ENCODE assay signal across 22 cellular contexts in the genomic region with DNA sequence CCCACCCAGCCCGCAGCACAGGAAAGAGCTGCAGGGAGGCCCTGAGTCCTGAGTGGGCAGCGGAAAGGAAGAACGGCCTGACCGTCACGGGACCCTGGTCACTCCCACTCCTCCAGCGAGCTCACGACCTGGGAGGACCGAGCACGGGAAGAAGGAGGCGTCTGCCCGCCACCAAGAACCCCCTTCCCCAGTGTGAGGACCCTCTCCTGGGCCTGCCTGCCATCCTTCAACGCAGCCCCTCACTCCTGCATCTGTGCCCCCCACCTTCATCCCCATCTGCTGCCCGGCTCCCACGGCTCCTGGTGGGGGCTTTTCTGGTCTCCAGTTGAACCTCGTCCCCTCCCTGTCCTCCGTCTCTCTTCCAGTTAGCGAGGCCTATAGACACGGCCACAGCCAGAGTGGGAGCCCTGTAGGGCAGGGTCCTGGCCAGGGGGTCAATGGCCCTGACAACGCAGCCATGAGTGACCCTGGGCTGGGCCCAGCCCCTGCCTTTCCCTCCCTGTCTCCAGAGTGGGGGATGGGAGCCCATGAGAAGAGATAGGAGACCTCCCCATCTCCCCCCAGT.
"Had no signal": no experiment of that assay in that cellular context is flagged by ENCODE, and none has a peak within 500 bp of the region (broad histone marks: within the 10 kb centered on the region; RNA-seq: fewer than 3 reads in every experiment).

No MANE protein-coding gene starts in this region.

- H3K4me1 Mint-ChIP-seq: endodermal cell had no signal

- H3K4me1 ChIP-seq: ascending aorta, prostate gland had no signal

- H3K27me3 ChIP-seq: adrenal gland, ascending aorta, brain microvascular endothelial cell, dorsolateral prefrontal cortex, gastroesophageal sphincter, tibial artery had no signal

- H3K4me3 Mint-ChIP-seq: activated CD4-positive, alpha-beta T cell treated with anti-CD3 and anti-CD28 coated beads, Interleukin-2, amount 10 ng/mL, durations not matched to agents 24 days and 14 days; activated naive CD4-positive, alpha-beta T cell treated with anti-CD3 and anti-CD28 coated beads, Interleukin-2, amount 50 U/mL, for 24 hours; activated T-cell treated with anti-CD3 and anti-CD28 coated beads, Interleukin-2, amount 50 U/mL, for 4 hours; endodermal cell; memory B cell; nephron; T-cell; T-helper 2 cell treated with Interferon-gamma antibody and Interleukin-4, amounts not matched to agents 5 μg/mL and 100 μg/mL, for 36 hours had no signal

- H3K4me3 ChIP-seq: adrenal gland, ascending aorta, dorsolateral prefrontal cortex, gastroesophageal sphincter, prostate gland, tibial artery had no signal

- H3K27me3 Mint-ChIP-seq: activated CD4-positive, alpha-beta T cell treated with anti-CD3 and anti-CD28 coated beads, Interleukin-2, amount 10 ng/mL, durations not matched to agents 24 days and 14 days; activated naive CD4-positive, alpha-beta T cell treated with anti-CD3 and anti-CD28 coated beads, Interleukin-2, amount 50 U/mL, for 24 hours; memory B cell; T-cell had no signal

- H3K36me3 ChIP-seq: adrenal gland, ascending aorta, brain microvascular endothelial cell, prostate gland had no signal

- H3K27ac ChIP-seq: adrenal gland, ascending aorta, brain microvascular endothelial cell, gastroesophageal sphincter, prostate gland, tibial artery had no signal

- DNase-seq: activated CD4-positive, alpha-beta T cell treated with anti-CD3 and anti-CD28 coated beads, Interleukin-2, amount 10 ng/mL, durations not matched to agents 24 days and 14 days; activated CD8-positive, alpha-beta memory T cell treated with anti-CD3 and anti-CD28 coated beads, Interleukin-2, amount 50 U/mL, for 48 hours; activated T-cell treated with anti-CD3 and anti-CD28 coated beads, Interleukin-2, amount 50 U/mL, for 4 hours; brain microvascular endothelial cell; caudate nucleus; hypothalamus; stimulated activated CD4-positive, alpha-beta T cell treated with anti-CD3 and anti-CD28 coated beads, Interleukin-4, amount 100 ng/mL, for 24 hours; stimulated activated naive CD4-positive, alpha-beta T cell treated with Interleukin-2 at 50 U/mL for 16 hours; T-cell had no signal

- H3K9me3 ChIP-seq: adrenal gland, ascending aorta, prostate gland had no signal

- H3K27ac Mint-ChIP-seq: activated CD4-positive, alpha-beta T cell treated with anti-CD3 and anti-CD28 coated beads, Interleukin-2, amount 10 ng/mL, durations not matched to agents 24 days and 14 days; activated naive CD4-positive, alpha-beta T cell treated with anti-CD3 and anti-CD28 coated beads, Interleukin-2, amount 50 U/mL, for 24 hours; activated T-helper 2 cell treated with anti-CD3 and anti-CD28 coated beads, Interferon-gamma antibody, Interleukin-2, Interleukin-4, amounts not matched to agents 10 μg/mL and 5 μg/mL and 100 μg/mL, durations not matched to agents 14 hours and 24 hours and 36 hours; endodermal cell; memory B cell; nephron; T-cell; T-helper 2 cell treated with Interferon-gamma antibody and Interleukin-4, amounts not matched to agents 5 μg/mL and 100 μg/mL, for 36 hours had no signal

- ATAC-seq: activated CD4-positive, CD25-positive, alpha-beta regulatory T cell treated with anti-CD3 and anti-CD28 coated beads, Interleukin-2, amount 50 U/mL, for 24 hours; activated T-cell treated with anti-CD3 and anti-CD28 coated beads, Interleukin-2, amount 50 U/mL, for 4 hours; gastroesophageal sphincter; T-cell had no signal
